Comparison of ENCODE assay signal across 23 cellular contexts in the genomic region with DNA sequence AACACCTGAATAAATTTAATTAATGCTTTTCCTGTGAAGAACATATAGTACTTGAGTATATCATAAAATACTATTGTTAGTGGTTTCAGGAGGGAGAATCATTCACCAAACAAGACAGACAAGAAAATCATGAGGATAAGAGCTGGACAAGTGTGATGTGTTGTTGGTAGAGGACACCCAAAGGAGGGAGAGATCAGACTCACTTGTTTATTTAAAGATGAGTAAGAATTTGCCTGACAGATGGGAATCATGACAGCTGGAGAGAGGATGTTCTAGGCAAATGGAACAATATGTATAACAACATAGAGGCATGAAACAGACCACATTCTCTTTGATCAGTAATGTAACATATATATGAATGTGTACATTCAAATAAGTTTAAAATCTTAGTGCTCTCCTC.
"Had no signal": no experiment of that assay in that cellular context is flagged by ENCODE, and none has a peak within 500 bp of the region (broad histone marks: within the 10 kb centered on the region; RNA-seq: fewer than 3 reads in every experiment).

No MANE protein-coding gene starts in this region.

- H3K4me3 ChIP-seq: colonic mucosa, gastroesophageal sphincter, neural progenitor cell, psoas muscle, spleen, tibial nerve had no signal

- ATAC-seq: activated CD8-positive, alpha-beta T cell treated with anti-CD3 and anti-CD28 coated beads for 36 hours; activated naive CD4-positive, alpha-beta T cell treated with anti-CD3 and anti-CD28 coated beads, Interleukin-2, amount 50 U/mL, for 72 hours; activated T-cell treated with anti-CD3 and anti-CD28 coated beads, Interleukin-2, amount 50 U/mL, for 4 hours; activated T-helper 17 cell treated with anti-CD3 and anti-CD28 coated beads, Interleukin-2, amount 50 U/mL, for 72 hours; gastroesophageal sphincter; naive thymus-derived CD8-positive, alpha-beta T cell; psoas muscle; T-cell had no signal

- DNase-seq: activated B cell treated with CpG ODN at 0.5 μM for 24 hours; activated CD4-positive, alpha-beta T cell treated with anti-CD3 and anti-CD28 coated beads, Interleukin-2, amount 50 U/mL, for 1 hour; activated CD8-positive, alpha-beta T cell treated with anti-CD3 and anti-CD28 coated beads for 36 hours; activated gamma-delta T cell treated with Interleukin-2 at 50 U/mL for 16 hours; activated T-cell treated with anti-CD3 and anti-CD28 coated beads, Interleukin-2, amount 50 U/mL, for 4 hours; colonic mucosa; effector CD8-positive, alpha-beta T cell; hippocampal formation; kidney; naive thymus-derived CD8-positive, alpha-beta T cell; occipital lobe; psoas muscle; spleen; stimulated activated CD4-positive, alpha-beta T cell treated with anti-CD3 and anti-CD28 coated beads, Interleukin-2, amount 100 ng/mL, for 48 hours; stimulated activated naive CD4-positive, alpha-beta T cell treated with Interleukin-2 at 50 U/mL for 16 hours; T-cell had no signal

- H3K9me3 Mint-ChIP-seq: activated B cell treated with CpG ODN at 0.5 μM for 24 hours; activated CD8-positive, alpha-beta T cell treated with anti-CD3 and anti-CD28 coated beads for 36 hours; activated naive CD4-positive, alpha-beta T cell treated with anti-CD3 and anti-CD28 coated beads, Interleukin-2, amount 50 U/mL, for 72 hours; activated T-cell treated with anti-CD3 and anti-CD28 coated beads, Interleukin-2, amount 50 U/mL, for 4 hours; activated T-helper 17 cell treated with anti-CD3 and anti-CD28 coated beads, Interleukin-2, amount 50 U/mL, for 72 hours; mesothelial cell of epicardium; neural progenitor cell; T-cell; T-helper 2 cell treated with Interferon-gamma antibody and Interleukin-4, amounts not matched to agents 5 μg/mL and 100 μg/mL, for 36 hours had no signal

- H3K27me3 Mint-ChIP-seq: activated T-helper 17 cell treated with anti-CD3 and anti-CD28 coated beads, Interleukin-2, amount 50 U/mL, for 72 hours had no signal

- H3K4me3 Mint-ChIP-seq: activated B cell treated with CpG ODN at 0.5 μM for 24 hours; activated CD8-positive, alpha-beta T cell treated with anti-CD3 and anti-CD28 coated beads for 36 hours; activated T-cell treated with anti-CD3 and anti-CD28 coated beads, Interleukin-2, amount 50 U/mL, for 4 hours; activated T-helper 17 cell treated with anti-CD3 and anti-CD28 coated beads, Interleukin-2, amount 50 U/mL, for 72 hours; mesothelial cell of epicardium; naive thymus-derived CD8-positive, alpha-beta T cell; neural progenitor cell; T-cell; T-helper 2 cell treated with Interferon-gamma antibody and Interleukin-4, amounts not matched to agents 5 μg/mL and 100 μg/mL, for 36 hours had no signal

- H3K36me3 Mint-ChIP-seq: mesothelial cell of epicardium, neural progenitor cell, T-cell had no signal

- H3K27ac Mint-ChIP-seq: activated B cell treated with CpG ODN at 0.5 μM for 24 hours; activated CD8-positive, alpha-beta T cell treated with anti-CD3 and anti-CD28 coated beads for 36 hours; activated naive CD4-positive, alpha-beta T cell treated with anti-CD3 and anti-CD28 coated beads, Interleukin-2, amount 50 U/mL, for 72 hours; activated T-helper 17 cell treated with anti-CD3 and anti-CD28 coated beads, Interleukin-2, amount 50 U/mL, for 72 hours; mesothelial cell of epicardium; naive thymus-derived CD8-positive, alpha-beta T cell; neural progenitor cell; T-cell; T-helper 2 cell treated with Interferon-gamma antibody and Interleukin-4, amounts not matched to agents 5 μg/mL and 100 μg/mL, for 36 hours had no signal

- H3K4me1 Mint-ChIP-seq: activated B cell treated with CpG ODN at 0.5 μM for 24 hours; activated T-helper 17 cell treated with anti-CD3 and anti-CD28 coated beads, Interleukin-2, amount 50 U/mL, for 72 hours; mesothelial cell of epicardium; neural progenitor cell; T-cell had no signal
